Comparison of ENCODE assay signal across 31 cellular contexts in the genomic region with DNA sequence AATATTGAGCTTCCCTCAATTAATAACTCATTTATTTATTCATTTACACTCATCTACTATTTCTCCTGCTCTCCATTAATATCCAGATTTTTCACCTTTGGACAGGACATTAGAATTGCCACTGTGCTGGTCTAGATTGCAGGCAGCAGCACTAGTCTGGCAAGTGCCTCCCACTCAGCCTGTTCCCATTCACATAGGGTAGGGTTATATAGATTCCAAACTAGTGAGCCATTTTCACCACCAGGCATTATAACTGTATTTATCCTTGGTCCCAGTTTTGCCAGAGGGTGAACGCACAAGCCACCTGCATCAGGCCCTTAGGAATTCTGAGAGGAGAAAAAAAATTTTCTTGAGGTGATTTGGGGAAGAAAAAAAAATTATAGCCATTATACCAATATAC.
"Had no signal": no experiment of that assay in that cellular context is flagged by ENCODE, and none has a peak within 500 bp of the region (broad histone marks: within the 10 kb centered on the region; RNA-seq: fewer than 3 reads in every experiment).

No MANE protein-coding gene starts in this region.

- H3K36me3 ChIP-seq: adrenal gland, left lung, lower lobe of right lung, neural progenitor cell, thyroid gland, upper lobe of right lung had no signal

- DNase-seq: activated CD4-positive, alpha-beta T cell treated with anti-CD3 and anti-CD28 coated beads for 36 hours; activated CD4-positive, CD25-positive, alpha-beta regulatory T cell; activated CD8-positive, alpha-beta memory T cell treated with anti-CD3 and anti-CD28 coated beads for 24 hours; activated effector memory CD4-positive, alpha-beta T cell treated with Interleukin-2 at 50 U/mL for 16 hours; activated naive CD4-positive, alpha-beta T cell treated with Interleukin-2 at 50 U/mL for 16 hours; adrenal gland; aorta; body of pancreas; dorsolateral prefrontal cortex; effector memory CD8-positive, alpha-beta T cell; foreskin melanocyte; left lung; lower lobe of right lung; mesendoderm; natural killer cell; occipital lobe; psoas muscle; stimulated activated CD4-positive, alpha-beta T cell treated with anti-CD3 and anti-CD28 coated beads, Interleukin-1b, Interleukin-23, amount 100 ng/mL, for 48 hours; stimulated activated CD4-positive, alpha-beta T cell treated with anti-CD3 and anti-CD28 coated beads, Interleukin-4, amount 100 ng/mL, for 4 hours; stimulated activated CD8-positive, alpha-beta memory T cell treated with anti-CD3 and anti-CD28 coated beads, Interleukin-4, amount 100 ng/mL, for 48 hours; stimulated activated naive CD8-positive, alpha-beta T cell treated with anti-CD3 and anti-CD28 coated beads, Interleukin-15, amount 100 ng/mL, for 72 hours; thyroid gland; upper lobe of right lung had no signal

- H3K27ac ChIP-seq: adrenal gland, body of pancreas, coronary artery, dorsolateral prefrontal cortex, left lung, lower lobe of right lung, neural progenitor cell, parathyroid adenoma, psoas muscle, thyroid gland, upper lobe of right lung had no signal

- H3K9me3 ChIP-seq: adrenal gland, body of pancreas, left lung, psoas muscle, thyroid gland, upper lobe of right lung had no signal

- ATAC-seq: activated CD4-positive, alpha-beta T cell treated with anti-CD3 and anti-CD28 coated beads for 36 hours; body of pancreas; effector memory CD8-positive, alpha-beta T cell; esophagus mucosa; left lung; lower lobe of right lung; natural killer cell; psoas muscle; stimulated activated memory B cell treated with anti-CD40 and anti-IgM and Interleukin-4, amounts not matched to agents 10 μg/mL and 1 μg/mL and 100 μg/mL, for 72 hours; stimulated activated naive CD8-positive, alpha-beta T cell treated with anti-CD3 and anti-CD28 coated beads, Interleukin-15, amount 100 ng/mL, for 72 hours; upper lobe of right lung had no signal

- H3K27me3 ChIP-seq: body of pancreas, dorsolateral prefrontal cortex, left lung, neural progenitor cell, thyroid gland, upper lobe of right lung had no signal

- FAIRE-seq: endothelial cell of umbilical vein, islet of Langerhans had no signal

- H3K4me1 ChIP-seq: body of pancreas had no signal

- H3K4me3 ChIP-seq: adrenal gland, body of pancreas, coronary artery, dorsolateral prefrontal cortex, left lung, lower lobe of right lung, neural progenitor cell, psoas muscle, smooth muscle cell, thyroid gland, upper lobe of right lung had no signal
